Comparison of ENCODE assay signal across 1 cellular context in the genomic region with DNA sequence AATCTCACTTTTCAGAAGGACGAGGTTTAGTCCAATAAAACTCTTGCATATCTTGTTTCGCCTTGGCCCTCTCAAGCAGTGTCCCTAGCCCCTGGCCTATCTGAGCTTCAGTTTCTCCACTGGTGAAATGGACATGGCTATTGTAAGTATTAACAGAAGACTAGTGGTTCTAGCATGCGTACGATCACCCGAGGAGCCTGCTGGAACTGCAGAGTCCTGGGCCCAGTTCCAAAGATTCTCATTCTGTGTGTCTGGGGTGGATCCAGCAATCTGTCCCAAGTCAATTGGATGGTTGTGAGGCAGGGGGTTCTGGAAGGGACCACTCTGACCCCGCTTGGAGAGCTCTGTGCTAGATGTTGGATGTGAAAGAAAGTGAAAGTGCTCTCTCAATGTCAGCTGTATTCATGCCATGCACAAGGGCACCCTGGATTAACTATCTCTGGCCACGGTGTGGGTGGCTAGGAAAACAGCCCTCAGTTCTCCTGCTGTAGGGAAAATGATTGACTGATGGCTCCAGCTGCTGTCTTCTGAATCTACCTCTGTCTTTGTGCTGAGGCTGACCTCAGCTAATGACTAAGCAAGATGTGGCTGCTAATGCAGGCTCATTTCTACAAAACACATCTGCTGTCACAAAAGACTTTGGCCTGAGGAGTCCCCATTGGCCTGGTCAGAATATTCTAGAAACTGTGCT.
A peak's percentile ranks its signal among the peaks of the same experiment; 100 is the strongest.
TF ChIP-seq lines count a peak whose summit lies in the region.

No MANE protein-coding gene starts in this region.

TF ChIP-seq in GM12878, 131 proteins besides CTCF, POLR2A, EP300 and RAD21:
- no peak for TF ChIP-seq ZNF207 (IDR thresholded peaks at IDR 0.05; ENCODE audit: borderline replicate concordance)
- TF ChIP-seq WRNIP1 (IDR thresholded peaks at IDR 0.05; ENCODE audit: borderline replicate concordance, low read depth, low read length), result no peak
- TF ChIP-seq GATAD2B (conservative IDR thresholded peaks at IDR 0.05; ENCODE audit: low read depth), result no peak
- TF ChIP-seq BMI1 (IDR thresholded peaks at IDR 0.05; ENCODE audit: borderline replicate concordance), result no peak
- TF ChIP-seq IRF4 (IDR thresholded peaks at IDR 0.05; ENCODE audit: low read depth, low read length), result no peak
- peak; percentile 29; the same call in 1 of the 2 replicates for TF ChIP-seq ATF7 (IDR thresholded peaks at IDR 0.05; ENCODE audit: low read depth)
- TF ChIP-seq YY1 (IDR thresholded peaks at IDR 0.05; ENCODE audit: low read depth, low read length), result 0 out of 2 replicates have a peak, but pooled peaks have one; percentile 3
- TF ChIP-seq, protein P1, sequence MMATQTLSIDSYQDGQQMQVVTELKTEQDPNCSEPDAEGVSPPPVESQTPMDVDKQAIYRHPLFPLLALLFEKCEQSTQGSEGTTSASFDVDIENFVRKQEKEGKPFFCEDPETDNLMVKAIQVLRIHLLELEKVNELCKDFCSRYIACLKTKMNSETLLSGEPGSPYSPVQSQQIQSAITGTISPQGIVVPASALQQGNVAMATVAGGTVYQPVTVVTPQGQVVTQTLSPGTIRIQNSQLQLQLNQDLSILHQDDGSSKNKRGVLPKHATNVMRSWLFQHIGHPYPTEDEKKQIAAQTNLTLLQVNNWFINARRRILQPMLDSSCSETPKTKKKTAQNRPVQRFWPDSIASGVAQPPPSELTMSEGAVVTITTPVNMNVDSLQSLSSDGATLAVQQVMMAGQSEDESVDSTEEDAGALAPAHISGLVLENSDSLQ (IDR thresholded peaks at IDR 0.05), result peak; percentile 72
- TF ChIP-seq, protein P2, sequence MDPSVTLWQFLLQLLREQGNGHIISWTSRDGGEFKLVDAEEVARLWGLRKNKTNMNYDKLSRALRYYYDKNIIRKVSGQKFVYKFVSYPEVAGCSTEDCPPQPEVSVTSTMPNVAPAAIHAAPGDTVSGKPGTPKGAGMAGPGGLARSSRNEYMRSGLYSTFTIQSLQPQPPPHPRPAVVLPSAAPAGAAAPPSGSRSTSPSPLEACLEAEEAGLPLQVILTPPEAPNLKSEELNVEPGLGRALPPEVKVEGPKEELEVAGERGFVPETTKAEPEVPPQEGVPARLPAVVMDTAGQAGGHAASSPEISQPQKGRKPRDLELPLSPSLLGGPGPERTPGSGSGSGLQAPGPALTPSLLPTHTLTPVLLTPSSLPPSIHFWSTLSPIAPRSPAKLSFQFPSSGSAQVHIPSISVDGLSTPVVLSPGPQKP (IDR thresholded peaks at IDR 0.05; ENCODE audit: low read depth, low read length), result no peak
- TF ChIP-seq, protein P3, sequence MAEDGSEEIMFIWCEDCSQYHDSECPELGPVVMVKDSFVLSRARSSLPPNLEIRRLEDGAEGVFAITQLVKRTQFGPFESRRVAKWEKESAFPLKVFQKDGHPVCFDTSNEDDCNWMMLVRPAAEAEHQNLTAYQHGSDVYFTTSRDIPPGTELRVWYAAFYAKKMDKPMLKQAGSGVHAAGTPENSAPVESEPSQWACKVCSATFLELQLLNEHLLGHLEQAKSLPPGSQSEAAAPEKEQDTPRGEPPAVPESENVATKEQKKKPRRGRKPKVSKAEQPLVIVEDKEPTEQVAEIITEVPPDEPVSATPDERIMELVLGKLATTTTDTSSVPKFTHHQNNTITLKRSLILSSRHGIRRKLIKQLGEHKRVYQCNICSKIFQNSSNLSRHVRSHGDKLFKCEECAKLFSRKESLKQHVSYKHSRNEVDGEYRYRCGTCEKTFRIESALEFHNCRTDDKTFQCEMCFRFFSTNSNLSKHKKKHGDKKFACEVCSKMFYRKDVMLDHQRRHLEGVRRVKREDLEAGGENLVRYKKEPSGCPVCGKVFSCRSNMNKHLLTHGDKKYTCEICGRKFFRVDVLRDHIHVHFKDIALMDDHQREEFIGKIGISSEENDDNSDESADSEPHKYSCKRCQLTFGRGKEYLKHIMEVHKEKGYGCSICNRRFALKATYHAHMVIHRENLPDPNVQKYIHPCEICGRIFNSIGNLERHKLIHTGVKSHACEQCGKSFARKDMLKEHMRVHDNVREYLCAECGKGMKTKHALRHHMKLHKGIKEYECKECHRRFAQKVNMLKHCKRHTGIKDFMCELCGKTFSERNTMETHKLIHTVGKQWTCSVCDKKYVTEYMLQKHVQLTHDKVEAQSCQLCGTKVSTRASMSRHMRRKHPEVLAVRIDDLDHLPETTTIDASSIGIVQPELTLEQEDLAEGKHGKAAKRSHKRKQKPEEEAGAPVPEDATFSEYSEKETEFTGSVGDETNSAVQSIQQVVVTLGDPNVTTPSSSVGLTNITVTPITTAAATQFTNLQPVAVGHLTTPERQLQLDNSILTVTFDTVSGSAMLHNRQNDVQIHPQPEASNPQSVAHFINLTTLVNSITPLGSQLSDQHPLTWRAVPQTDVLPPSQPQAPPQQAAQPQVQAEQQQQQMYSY (CRISPR knock-in tag; IDR thresholded peaks at IDR 0.05), result no peak
- TF ChIP-seq, protein P4, sequence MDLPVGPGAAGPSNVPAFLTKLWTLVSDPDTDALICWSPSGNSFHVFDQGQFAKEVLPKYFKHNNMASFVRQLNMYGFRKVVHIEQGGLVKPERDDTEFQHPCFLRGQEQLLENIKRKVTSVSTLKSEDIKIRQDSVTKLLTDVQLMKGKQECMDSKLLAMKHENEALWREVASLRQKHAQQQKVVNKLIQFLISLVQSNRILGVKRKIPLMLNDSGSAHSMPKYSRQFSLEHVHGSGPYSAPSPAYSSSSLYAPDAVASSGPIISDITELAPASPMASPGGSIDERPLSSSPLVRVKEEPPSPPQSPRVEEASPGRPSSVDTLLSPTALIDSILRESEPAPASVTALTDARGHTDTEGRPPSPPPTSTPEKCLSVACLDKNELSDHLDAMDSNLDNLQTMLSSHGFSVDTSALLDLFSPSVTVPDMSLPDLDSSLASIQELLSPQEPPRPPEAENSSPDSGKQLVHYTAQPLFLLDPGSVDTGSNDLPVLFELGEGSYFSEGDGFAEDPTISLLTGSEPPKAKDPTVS (IDR thresholded peaks at IDR 0.05; ENCODE audit: low read depth, low read length), result no peak; the same call in 1 of the 2 replicates
- no peak for TF ChIP-seq JUNB (IDR thresholded peaks at IDR 0.05)
- TF ChIP-seq SMARCA5 (IDR thresholded peaks at IDR 0.05), result no peak
- no peak for TF ChIP-seq FOXM1 (IDR thresholded peaks at IDR 0.05; ENCODE audit: low read depth, low read length)
- TF ChIP-seq TCF12 (IDR thresholded peaks at IDR 0.05; ENCODE audit: low read depth, low read length), result 0 out of 2 replicates have a peak, but pooled peaks have one; percentile 43
- TF ChIP-seq, protein P5, sequence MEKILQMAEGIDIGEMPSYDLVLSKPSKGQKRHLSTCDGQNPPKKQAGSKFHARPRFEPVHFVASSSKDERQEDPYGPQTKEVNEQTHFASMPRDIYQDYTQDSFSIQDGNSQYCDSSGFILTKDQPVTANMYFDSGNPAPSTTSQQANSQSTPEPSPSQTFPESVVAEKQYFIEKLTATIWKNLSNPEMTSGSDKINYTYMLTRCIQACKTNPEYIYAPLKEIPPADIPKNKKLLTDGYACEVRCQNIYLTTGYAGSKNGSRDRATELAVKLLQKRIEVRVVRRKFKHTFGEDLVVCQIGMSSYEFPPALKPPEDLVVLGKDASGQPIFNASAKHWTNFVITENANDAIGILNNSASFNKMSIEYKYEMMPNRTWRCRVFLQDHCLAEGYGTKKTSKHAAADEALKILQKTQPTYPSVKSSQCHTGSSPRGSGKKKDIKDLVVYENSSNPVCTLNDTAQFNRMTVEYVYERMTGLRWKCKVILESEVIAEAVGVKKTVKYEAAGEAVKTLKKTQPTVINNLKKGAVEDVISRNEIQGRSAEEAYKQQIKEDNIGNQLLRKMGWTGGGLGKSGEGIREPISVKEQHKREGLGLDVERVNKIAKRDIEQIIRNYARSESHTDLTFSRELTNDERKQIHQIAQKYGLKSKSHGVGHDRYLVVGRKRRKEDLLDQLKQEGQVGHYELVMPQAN (conservative IDR thresholded peaks at IDR 0.05), result no peak
- no peak for TF ChIP-seq RCOR1 (conservative IDR thresholded peaks at IDR 0.05; ENCODE audit: low read depth, low read length)
- no peak for TF ChIP-seq IKZF2 (IDR thresholded peaks at IDR 0.05)
- TF ChIP-seq, protein P6, sequence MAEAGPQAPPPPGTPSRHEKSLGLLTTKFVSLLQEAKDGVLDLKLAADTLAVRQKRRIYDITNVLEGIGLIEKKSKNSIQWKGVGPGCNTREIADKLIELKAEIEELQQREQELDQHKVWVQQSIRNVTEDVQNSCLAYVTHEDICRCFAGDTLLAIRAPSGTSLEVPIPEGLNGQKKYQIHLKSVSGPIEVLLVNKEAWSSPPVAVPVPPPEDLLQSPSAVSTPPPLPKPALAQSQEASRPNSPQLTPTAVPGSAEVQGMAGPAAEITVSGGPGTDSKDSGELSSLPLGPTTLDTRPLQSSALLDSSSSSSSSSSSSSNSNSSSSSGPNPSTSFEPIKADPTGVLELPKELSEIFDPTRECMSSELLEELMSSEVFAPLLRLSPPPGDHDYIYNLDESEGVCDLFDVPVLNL (IDR thresholded peaks at IDR 0.05; ENCODE audit: low read depth, low read length), result no peak
- TF ChIP-seq SMC3 (IDR thresholded peaks at IDR 0.05; ENCODE audit: borderline replicate concordance, low read length), result no peak
- TF ChIP-seq, protein P7, sequence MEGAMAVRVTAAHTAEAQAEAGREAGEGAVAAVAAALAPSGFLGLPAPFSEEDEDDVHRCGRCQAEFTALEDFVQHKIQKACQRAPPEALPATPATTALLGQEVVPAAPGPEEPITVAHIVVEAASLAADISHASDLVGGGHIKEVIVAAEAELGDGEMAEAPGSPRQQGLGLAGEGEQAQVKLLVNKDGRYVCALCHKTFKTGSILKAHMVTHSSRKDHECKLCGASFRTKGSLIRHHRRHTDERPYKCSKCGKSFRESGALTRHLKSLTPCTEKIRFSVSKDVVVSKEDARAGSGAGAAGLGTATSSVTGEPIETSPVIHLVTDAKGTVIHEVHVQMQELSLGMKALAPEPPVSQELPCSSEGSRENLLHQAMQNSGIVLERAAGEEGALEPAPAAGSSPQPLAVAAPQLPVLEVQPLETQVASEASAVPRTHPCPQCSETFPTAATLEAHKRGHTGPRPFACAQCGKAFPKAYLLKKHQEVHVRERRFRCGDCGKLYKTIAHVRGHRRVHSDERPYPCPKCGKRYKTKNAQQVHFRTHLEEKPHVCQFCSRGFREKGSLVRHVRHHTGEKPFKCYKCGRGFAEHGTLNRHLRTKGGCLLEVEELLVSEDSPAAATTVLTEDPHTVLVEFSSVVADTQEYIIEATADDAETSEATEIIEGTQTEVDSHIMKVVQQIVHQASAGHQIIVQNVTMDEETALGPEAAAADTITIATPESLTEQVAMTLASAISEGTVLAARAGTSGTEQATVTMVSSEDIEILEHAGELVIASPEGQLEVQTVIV (IDR thresholded peaks at IDR 0.05; ENCODE audit: borderline replicate concordance, partially characterized antibody), result no peak
- no peak for TF ChIP-seq SREBF1 (IDR thresholded peaks at IDR 0.05; ENCODE audit: low read length)
- no peak for TF ChIP-seq MTA2 (IDR thresholded peaks at IDR 0.05; ENCODE audit: low read depth)
- TF ChIP-seq SREBF2 (IDR thresholded peaks at IDR 0.05; ENCODE audit: low read length), result no peak
- TF ChIP-seq SUPT20H (IDR thresholded peaks at IDR 0.05; ENCODE audit: borderline replicate concordance, control insufficient read depth, low read depth, low read length), result no peak
- peak; percentile 41; the same call in 1 of the 2 replicates for TF ChIP-seq IKZF1 (conservative IDR thresholded peaks at IDR 0.05)
- TF ChIP-seq MEF2B (IDR thresholded peaks at IDR 0.05; ENCODE audit: partially characterized antibody, poor library complexity, severe bottlenecking), result no peak
- no peak for TF ChIP-seq ZNF384 (IDR thresholded peaks at IDR 0.05; ENCODE audit: borderline replicate concordance, low read depth, low read length)
- no peak for TF ChIP-seq NFIC (IDR thresholded peaks at IDR 0.05; ENCODE audit: low read depth, low read length)
- no peak for TF ChIP-seq CREM (IDR thresholded peaks at IDR 0.05; ENCODE audit: low read depth)
- TF ChIP-seq, protein P8, sequence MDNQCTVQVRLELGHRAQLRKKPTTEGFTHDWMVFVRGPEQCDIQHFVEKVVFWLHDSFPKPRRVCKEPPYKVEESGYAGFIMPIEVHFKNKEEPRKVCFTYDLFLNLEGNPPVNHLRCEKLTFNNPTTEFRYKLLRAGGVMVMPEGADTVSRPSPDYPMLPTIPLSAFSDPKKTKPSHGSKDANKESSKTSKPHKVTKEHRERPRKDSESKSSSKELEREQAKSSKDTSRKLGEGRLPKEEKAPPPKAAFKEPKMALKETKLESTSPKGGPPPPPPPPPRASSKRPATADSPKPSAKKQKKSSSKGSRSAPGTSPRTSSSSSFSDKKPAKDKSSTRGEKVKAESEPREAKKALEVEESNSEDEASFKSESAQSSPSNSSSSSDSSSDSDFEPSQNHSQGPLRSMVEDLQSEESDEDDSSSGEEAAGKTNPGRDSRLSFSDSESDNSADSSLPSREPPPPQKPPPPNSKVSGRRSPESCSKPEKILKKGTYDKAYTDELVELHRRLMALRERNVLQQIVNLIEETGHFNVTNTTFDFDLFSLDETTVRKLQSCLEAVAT (IDR thresholded peaks at IDR 0.05), result peak; percentile 51; the same call in 1 of the 2 replicates
- 0 out of 2 replicates have a peak, but pooled peaks have one; percentile 20 for TF ChIP-seq NR2F1 (conservative IDR thresholded peaks at IDR 0.05)
- no peak for TF ChIP-seq POLR2AphosphoS2 (IDR thresholded peaks at IDR 0.05; ENCODE audit: low read depth, low read length)
- TF ChIP-seq, protein P9, sequence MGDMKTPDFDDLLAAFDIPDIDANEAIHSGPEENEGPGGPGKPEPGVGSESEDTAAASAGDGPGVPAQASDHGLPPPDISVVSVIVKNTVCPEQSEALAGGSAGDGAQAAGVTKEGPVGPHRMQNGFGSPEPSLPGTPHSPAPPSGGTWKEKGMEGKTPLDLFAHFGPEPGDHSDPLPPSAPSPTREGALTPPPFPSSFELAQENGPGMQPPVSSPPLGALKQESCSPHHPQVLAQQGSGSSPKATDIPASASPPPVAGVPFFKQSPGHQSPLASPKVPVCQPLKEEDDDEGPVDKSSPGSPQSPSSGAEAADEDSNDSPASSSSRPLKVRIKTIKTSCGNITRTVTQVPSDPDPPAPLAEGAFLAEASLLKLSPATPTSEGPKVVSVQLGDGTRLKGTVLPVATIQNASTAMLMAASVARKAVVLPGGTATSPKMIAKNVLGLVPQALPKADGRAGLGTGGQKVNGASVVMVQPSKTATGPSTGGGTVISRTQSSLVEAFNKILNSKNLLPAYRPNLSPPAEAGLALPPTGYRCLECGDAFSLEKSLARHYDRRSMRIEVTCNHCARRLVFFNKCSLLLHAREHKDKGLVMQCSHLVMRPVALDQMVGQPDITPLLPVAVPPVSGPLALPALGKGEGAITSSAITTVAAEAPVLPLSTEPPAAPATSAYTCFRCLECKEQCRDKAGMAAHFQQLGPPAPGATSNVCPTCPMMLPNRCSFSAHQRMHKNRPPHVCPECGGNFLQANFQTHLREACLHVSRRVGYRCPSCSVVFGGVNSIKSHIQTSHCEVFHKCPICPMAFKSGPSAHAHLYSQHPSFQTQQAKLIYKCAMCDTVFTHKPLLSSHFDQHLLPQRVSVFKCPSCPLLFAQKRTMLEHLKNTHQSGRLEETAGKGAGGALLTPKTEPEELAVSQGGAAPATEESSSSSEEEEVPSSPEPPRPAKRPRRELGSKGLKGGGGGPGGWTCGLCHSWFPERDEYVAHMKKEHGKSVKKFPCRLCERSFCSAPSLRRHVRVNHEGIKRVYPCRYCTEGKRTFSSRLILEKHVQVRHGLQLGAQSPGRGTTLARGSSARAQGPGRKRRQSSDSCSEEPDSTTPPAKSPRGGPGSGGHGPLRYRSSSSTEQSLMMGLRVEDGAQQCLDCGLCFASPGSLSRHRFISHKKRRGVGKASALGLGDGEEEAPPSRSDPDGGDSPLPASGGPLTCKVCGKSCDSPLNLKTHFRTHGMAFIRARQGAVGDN (IDR thresholded peaks at IDR 0.05), result peak; percentile 48; the same call in 1 of the 2 replicates
TF ChIP-seq in GM12878: peak in this region for 8.
